13 cellular contexts compared by ENCODE assay signal in genomic region chr12:39341179-39341578, GRCh38.
DNase-seq lines count a peak whose midpoint lies in the region; ATAC-seq, FAIRE-seq and TF ChIP-seq lines count a peak whose summit lies in the region.
"Had no signal": no experiment of that assay in that cellular context is flagged by ENCODE, and none has a peak within 500 bp of the region (broad histone marks: within the 10 kb centered on the region; RNA-seq: fewer than 3 reads in every experiment).

No MANE protein-coding gene starts in this region.

- no peak overlapping the region for H3K4me3 Mint-ChIP-seq in CD8-positive, alpha-beta T cell
- H3K4me3 Mint-ChIP-seq: immature natural killer cell had no signal

- H3K36me3 ChIP-seq in thyroid gland (no peaks in the 10 kb centered on the region), colonic mucosa (no peaks in the 10 kb centered on the region)
- H3K36me3 ChIP-seq in CD8-positive, alpha-beta T cell (ENCODE audit: insufficient read depth, low read length) = no peaks in the 10 kb centered on the region
- H3K36me3 ChIP-seq: HAP-1, upper lobe of right lung had no signal

- H3K27me3 ChIP-seq in thyroid gland (no peaks in the 10 kb centered on the region), colonic mucosa (no peaks in the 10 kb centered on the region)
- H3K27me3 ChIP-seq in CD8-positive, alpha-beta T cell (ENCODE audit: insufficient read depth, low read length) = no peaks in the 10 kb centered on the region
- H3K27me3 ChIP-seq: upper lobe of right lung had no signal

- CTCF ChIA-PET in CD8-positive, alpha-beta T cell (lab: Charles Lee) = no interaction called here

- H3K27ac ChIP-seq in thyroid gland (no peak overlapping the region), colonic mucosa (no peak overlapping the region)
- H3K27ac ChIP-seq in CD8-positive, alpha-beta T cell (ENCODE audit: low read depth, low read length) = no peak overlapping the region
- H3K27ac ChIP-seq: upper lobe of right lung had no signal

- H3K9me3 ChIP-seq in thyroid gland (no peaks in the 10 kb centered on the region), colonic mucosa (no peaks in the 10 kb centered on the region)
- no peaks in the 10 kb centered on the region for H3K9me3 ChIP-seq in CD8-positive, alpha-beta T cell (ENCODE audit: low read length)
- H3K9me3 ChIP-seq: HAP-1, upper lobe of right lung had no signal

- no peaks in the 10 kb centered on the region for H3K9me3 Mint-ChIP-seq in CD8-positive, alpha-beta T cell
- H3K9me3 Mint-ChIP-seq: immature natural killer cell had no signal

- intact Hi-C loops in thyroid gland (cut with DNase I) (no loop called here), colonic mucosa (cut with DNase I) (no loop called here)
- intact Hi-C loops in CD8-positive, alpha-beta T cell (cut with DNase I, micrococcal nuclease) = no loop called here

- no peak for TF ChIP-seq POLR2A in thyroid gland (IDR thresholded peaks at IDR 0.05)

- no peaks in the 10 kb centered on the region for H3K4me1 Mint-ChIP-seq in CD8-positive, alpha-beta T cell (ENCODE audit: low read depth)
- H3K4me1 Mint-ChIP-seq: immature natural killer cell had no signal

- H3K27ac Mint-ChIP-seq in CD8-positive, alpha-beta T cell = no peak overlapping the region
- H3K27ac Mint-ChIP-seq: immature natural killer cell had no signal

- H3K36me3 Mint-ChIP-seq in CD8-positive, alpha-beta T cell = peaks cover 11% of the 10 kb centered on the region

- no peak for TF ChIP-seq CTCF in GM10266 (IDR thresholded peaks at IDR 0.05; ENCODE audit: control insufficient read depth, insufficient read depth, low read depth, missing control alignments)
- no peak for TF ChIP-seq CTCF in choroid plexus epithelial cell (conservative IDR thresholded peaks at IDR 0.05; ENCODE audit: low read depth, low read length)
- no peak for TF ChIP-seq CTCF in thyroid gland (IDR thresholded peaks at IDR 0.05)
- TF ChIP-seq CTCF in CD8-positive, alpha-beta T cell (IDR thresholded peaks at IDR 0.05) = no peak
- no peak for TF ChIP-seq CTCF in colonic mucosa (IDR thresholded peaks at IDR 0.05)

- no peaks in the 10 kb centered on the region for H3K27me3 Mint-ChIP-seq in CD8-positive, alpha-beta T cell (ENCODE audit: low read depth)

- FAIRE-seq in GM19239 (lab: Jason Lieb, UNC) = peak; percentile 37

- H3K4me1 ChIP-seq in thyroid gland (peaks cover 0 to 11% of the 10 kb centered on the region in 2 donors), colonic mucosa (no peaks in the 10 kb centered on the region)
- no peaks in the 10 kb centered on the region for H3K4me1 ChIP-seq in CD8-positive, alpha-beta T cell (ENCODE audit: insufficient read depth, low read length)
- H3K4me1 ChIP-seq: HAP-1, upper lobe of right lung had no signal

- no peak overlapping the region for H3K9ac ChIP-seq in colonic mucosa (ENCODE audit: low read depth in 2 of 2, low read length in 2 of 2)

- peak; percentile 81 for ATAC-seq in HG02885 (IDR thresholded peaks at IDR 0.05; ENCODE audit: poor library complexity, unreplicated experiment)
- ATAC-seq in CD8-positive, alpha-beta T cell = no peak
- ATAC-seq: upper lobe of right lung had no signal

- POLR2A ChIA-PET in CD8-positive, alpha-beta T cell (lab: Charles Lee) = no interaction called here

- peak; percentile 17 for DNase-seq in GM10266 (ENCODE audit: extremely low spot score)
- no peak for DNase-seq in GM19239 (ENCODE audit: insufficient read length, low spot score)
- peak; percentile 2 for DNase-seq in choroid plexus epithelial cell (ENCODE audit: low read depth)
- no peak for DNase-seq in thyroid gland
- DNase-seq in CD8-positive, alpha-beta T cell = no peak
- no peak for DNase-seq in activated CD4-positive, alpha-beta T cell treated with anti-CD3 and anti-CD28 coated beads for 48 hours
- DNase-seq in colonic mucosa = no peak
- DNase-seq: immature natural killer cell, NCI-H69, Right ventricle myocardium superior, upper lobe of right lung had no signal

- no peak overlapping the region for H3K4me3 ChIP-seq in choroid plexus epithelial cell (ENCODE audit: low read depth, low read length)
- no peak overlapping the region for H3K4me3 ChIP-seq in thyroid gland (replicated peaks in 1 of 3)
- H3K4me3 ChIP-seq in CD8-positive, alpha-beta T cell (ENCODE audit: low read depth, low read length) = no peak overlapping the region
- H3K4me3 ChIP-seq in colonic mucosa = no peak overlapping the region
- H3K4me3 ChIP-seq: HAP-1, upper lobe of right lung had no signal

Comparison
In these comparisons a context has a peak if more than half of its experiments do, and no peak if none do; other contexts are left out.
1. DNase-seq: peak in GM10266 (single experiment) and choroid plexus epithelial cell (single experiment); none in GM19239 (single experiment), thyroid gland (0 of 2), CD8-positive, alpha-beta T cell (0 of 7), activated CD4-positive, alpha-beta T cell treated with anti-CD3 and anti-CD28 coated beads for 48 hours (single experiment) and colonic mucosa (single experiment).